17 cellular contexts compared by ENCODE assay signal in genomic region chr14:104099096-104100041, GRCh38. TPM values are rescaled to one million over a fixed set of nuclear protein-coding genes. Genes with fewer than 3 reads are reported as not detected.
DNase-seq lines count a peak whose midpoint lies in the region; ATAC-seq, FAIRE-seq and TF ChIP-seq lines count a peak whose summit lies in the region.
"Had no signal": no experiment of that assay in that cellular context is flagged by ENCODE, and none has a peak within 500 bp of the region (broad histone marks: within the 10 kb centered on the region; RNA-seq: fewer than 3 reads in every experiment).

No MANE protein-coding gene starts in this region.

- no peak overlapping the region for H3K27ac ChIP-seq in right atrium auricular region
- peak overlapping the region; percentile 75 to 90 (median 82) for H3K27ac ChIP-seq in esophagus squamous epithelium
- H3K27ac ChIP-seq in neuronal stem cell (replicated peaks; ENCODE audit: low read length) = no peak overlapping the region
- no peak overlapping the region for H3K27ac ChIP-seq in aorta (ENCODE audit: low read depth in 1 of 2, low read length in 2 of 2)
- H3K27ac ChIP-seq: KMS-11 had no signal

- no peak overlapping the region for H2BK120ac ChIP-seq in neuronal stem cell (ENCODE audit: low read depth, low read length)

- FAIRE-seq in urothelium cell line (lab: Jason Lieb, UNC) = no peak
- FAIRE-seq: A204.1 had no signal

- DNase-seq in left cardiac atrium (peak; percentile 17), right atrium auricular region (ENCODE audit: low spot score) (no peak), esophagus squamous epithelium (lab: John Stamatoyannopoulos, UW) (no peak), neuronal stem cell (ENCODE audit: low spot score) (no peak), aorta (peak; percentile 45 to 71), urothelium cell line (ENCODE audit: low spot score) (no peak)
- DNase-seq in activated CD4-positive, alpha-beta T cell treated with anti-CD3 and anti-CD28 coated beads for 4 hours = no peak
- DNase-seq in stimulated activated CD4-positive, alpha-beta T cell treated with anti-CD3 and anti-CD28 coated beads, Interleukin-12 subunit alpha, Interleukin-12 subunit beta, amount 100 ng/mL, for 4 hours = no peak
- DNase-seq: CD4-positive, CD25-positive, alpha-beta regulatory T cell; DMS53; NCI-H1092; NCI-H1694; NCI-H69; PC-3 had no signal

- peak overlapping the region; percentile 58 for H2BK15ac ChIP-seq in neuronal stem cell (ENCODE audit: low read length)

- intact Hi-C loops in left cardiac atrium (cut with DNase I) (no loop called here), esophagus squamous epithelium (cut with DNase I) (no loop called here), aorta (cut with DNase I) (no loop called here)

- peaks cover 5% of the 10 kb centered on the region for H3K79me1 ChIP-seq in neuronal stem cell (ENCODE audit: low read depth, low read length)

- peak overlapping the region; percentile 96 for H2AK5ac ChIP-seq in neuronal stem cell (ENCODE audit: low read depth, low read length)

- no peak for TF ChIP-seq POLR2A in esophagus squamous epithelium (IDR thresholded peaks at IDR 0.05)

- H3K27me3 ChIP-seq in right atrium auricular region (no peaks in the 10 kb centered on the region), esophagus squamous epithelium (peaks cover 0 to 21% (median 0%) of the 10 kb centered on the region in 4 donors), neuronal stem cell (ENCODE audit: control insufficient read depth in 3 of 3, insufficient read depth in 3 of 3, low read depth in 1 of 3, low read length in 3 of 3) (peaks cover 0 to 52% (median 0%) of the 10 kb centered on the region in 3 experiments), aorta (ENCODE audit: control insufficient read depth in 1 of 2, insufficient read depth in 2 of 2, low read length in 1 of 2) (no peaks in the 10 kb centered on the region)

- H3K4me3 ChIP-seq in right atrium auricular region (no peak overlapping the region), esophagus squamous epithelium (no peak overlapping the region), neuronal stem cell (ENCODE audit: low read length in 2 of 2) (no peak overlapping the region), aorta (ENCODE audit: low read length in 2 of 2) (no peak overlapping the region)
- H3K4me3 ChIP-seq: HAP-1 had no signal

- H4K8ac ChIP-seq in neuronal stem cell (ENCODE audit: low read depth, low read length) = peak overlapping the region; percentile 82

- H3K18ac ChIP-seq in neuronal stem cell (ENCODE audit: low read length) = peak overlapping the region; percentile 76

- peak overlapping the region; percentile 66 for H2BK5ac ChIP-seq in neuronal stem cell (ENCODE audit: low read length)

- no peak for ATAC-seq in left cardiac atrium
- ATAC-seq in aorta (ENCODE audit: low FRiP score) = no peak
- ATAC-seq: PC-3 had no signal

- H3K4ac ChIP-seq in neuronal stem cell (ENCODE audit: low read length) = no peak overlapping the region

- peaks cover 0 to 26% of the 10 kb centered on the region in 2 donors for H3K4me1 ChIP-seq in right atrium auricular region
- peaks cover 27 to 69% (median 41%) of the 10 kb centered on the region in 3 donors for H3K4me1 ChIP-seq in esophagus squamous epithelium
- peaks cover 0 to 7% of the 10 kb centered on the region in 2 donors for H3K4me1 ChIP-seq in neuronal stem cell (ENCODE audit: control insufficient read depth in 2 of 2, insufficient read depth in 1 of 2, low read depth in 1 of 2, low read length in 2 of 2)
- no peaks in the 10 kb centered on the region for H3K4me1 ChIP-seq in aorta (ENCODE audit: control insufficient read depth in 1 of 2, insufficient read depth in 2 of 2, low read length in 2 of 2)
- H3K4me1 ChIP-seq: HAP-1 had no signal

- peak overlapping the region; percentile 22 for H2BK12ac ChIP-seq in neuronal stem cell (ENCODE audit: low read length)

- TF ChIP-seq CTCF in right atrium auricular region (IDR thresholded peaks at IDR 0.05) = no peak
- TF ChIP-seq CTCF in esophagus squamous epithelium (IDR thresholded peaks at IDR 0.05) = no peak

- peak overlapping the region; percentile 89 for H3K14ac ChIP-seq in neuronal stem cell (ENCODE audit: low read length)

- no peak overlapping the region for H3K23ac ChIP-seq in neuronal stem cell (ENCODE audit: low read depth, low read length, poor library complexity)

- no peak overlapping the region for H3K9ac ChIP-seq in neuronal stem cell (ENCODE audit: low read depth, low read length, poor library complexity)
- H3K9ac ChIP-seq: KMS-11 had no signal

- H3K4me2 ChIP-seq in neuronal stem cell (ENCODE audit: insufficient read depth, low read length, poor library complexity, severe bottlenecking) = no peak overlapping the region
- H3K4me2 ChIP-seq: KMS-11 had no signal

- H3K36me3 ChIP-seq in right atrium auricular region (peaks cover 14% of the 10 kb centered on the region), esophagus squamous epithelium (no peaks in the 10 kb centered on the region), neuronal stem cell (replicated peaks in 1 of 2; ENCODE audit: control insufficient read depth in 2 of 2, insufficient read depth in 2 of 2, low read length in 2 of 2) (no peaks in the 10 kb centered on the region), aorta (ENCODE audit: control insufficient read depth in 1 of 2, insufficient read depth in 2 of 2, low read length in 1 of 2) (no peaks in the 10 kb centered on the region)
- H3K36me3 ChIP-seq: HAP-1 had no signal

- H3K9me3 ChIP-seq in right atrium auricular region (no peaks in the 10 kb centered on the region), esophagus squamous epithelium (no peaks in the 10 kb centered on the region), neuronal stem cell (replicated peaks in 1 of 2; ENCODE audit: control insufficient read depth in 2 of 2, insufficient read depth in 1 of 2, low read depth in 1 of 2, low read length in 2 of 2) (no peaks in the 10 kb centered on the region), aorta (ENCODE audit: control insufficient read depth, low read length) (no peaks in the 10 kb centered on the region)
- H3K9me3 ChIP-seq: HAP-1 had no signal

- 51 to 75% methylated on average over 5 to 8 of the region's 26 CpGs for WGBS in esophagus squamous epithelium, 2 donors
- WGBS in neuronal stem cell (ENCODE audit: extremely low coverage in 2 of 2, insufficient read length in 2 of 2, insufficient replicate concordance in 1 of 2), 2 donors = no CpG with 5 or more reads among the region's 26 CpGs
- WGBS in aorta, 2 donors = 85 to 89% methylated on average over 25 to 26 of the region's 26 CpGs

- H4K91ac ChIP-seq in neuronal stem cell (ENCODE audit: low read depth, low read length, poor library complexity) = no peak overlapping the region

- no peak overlapping the region for H2AFZ ChIP-seq in neuronal stem cell (ENCODE audit: low read length)

RNA-seq across cellular contexts. Expression of gene ASPG, which starts 13.9 kb away (rescaled TPM):
- 100 to 1,000 TPM in 1 of 2 donors, 10 to 100 TPM in 1; 92.0 to 168 TPM for total RNA-seq in left cardiac atrium
- 100 to 1,000 TPM in 1 of 2 donors, 10 to 100 TPM in 1; 78.5 to 161 TPM for total RNA-seq in right atrium auricular region
- 10 to 100 TPM; 12.2 to 78.2 (median 40.8) TPM for total RNA-seq in esophagus squamous epithelium
- polyA plus RNA-seq in neuronal stem cell (2013, experiment 1 of 2) = 0.10 TPM
- 0.12 TPM for polyA plus RNA-seq in neuronal stem cell (2013, experiment 2 of 2)
- 1 to 10 TPM in 1 of 2 donors, under 1 TPM in 1; 0.13 to 2.2 TPM for total RNA-seq in aorta
- polyA plus RNA-seq in aorta = 1 to 10 TPM in 1 of 2 donors, under 1 TPM in 1; 0.20 to 1.6 TPM
- total RNA-seq: CD4-positive, CD25-positive, alpha-beta regulatory T cell had no signal
- polyA plus RNA-seq: CD4-positive, CD25-positive, alpha-beta regulatory T cell had no signal

RNA-seq across cellular contexts. Expression of gene KIF26A, which starts 39.0 kb away (rescaled TPM):
- total RNA-seq in left cardiac atrium = 1 to 10 TPM; 7.6 to 8.1 TPM
- 10 to 100 TPM in 1 of 2 donors, 1 to 10 TPM in 1; 5.6 to 14.1 TPM for total RNA-seq in right atrium auricular region
- total RNA-seq in esophagus squamous epithelium = 1 to 10 TPM in 2 of 4 donors, under 1 TPM in 2; 0.80 to 2.7 (median 0.96) TPM
- polyA plus RNA-seq in neuronal stem cell (2013, experiment 1 of 2) = 14.6 TPM
- polyA plus RNA-seq in neuronal stem cell (2013, experiment 2 of 2) = 14.0 TPM
- total RNA-seq in aorta = 1 to 10 TPM; 4.6 to 8.3 TPM
- 1 to 10 TPM in 1 of 2 donors, under 1 TPM in 1; 0.13 to 1.9 TPM for polyA plus RNA-seq in aorta
- polyA plus RNA-seq: CD4-positive, CD25-positive, alpha-beta regulatory T cell had no signal

Comparison
In these comparisons a context has a peak if more than half of its experiments do, and no peak if none do; other contexts are left out.
1. DNase-seq: peak in left cardiac atrium (single experiment) and aorta (2 of 2); none in right atrium auricular region (single experiment), esophagus squamous epithelium (single experiment), neuronal stem cell (single experiment), activated CD4-positive, alpha-beta T cell treated with anti-CD3 and anti-CD28 coated beads for 4 hours (0 of 2), stimulated activated CD4-positive, alpha-beta T cell treated with anti-CD3 and anti-CD28 coated beads, Interleukin-12 subunit alpha, Interleukin-12 subunit beta, amount 100 ng/mL, for 4 hours (single experiment) and urothelium cell line (single experiment).
2. H3K27ac ChIP-seq: peak in esophagus squamous epithelium (4 of 4); none in right atrium auricular region (0 of 2), neuronal stem cell (single experiment) and aorta (0 of 2).
3. RNA of gene ASPG, which starts 13.9 kb away (total RNA-seq): 92.0 to 168 TPM in left cardiac atrium, 78.5 to 161 TPM in right atrium auricular region and 12.2 to 78.2 TPM in esophagus squamous epithelium; 0.13 to 2.2 TPM in aorta; every median in the first group is over 4 times any median in the second.